Comparison of ENCODE assay signal across 15 cellular contexts in genomic region chr4:3284734-3285557, GRCh38. TPM values are rescaled to one million over a fixed set of nuclear protein-coding genes. Genes with fewer than 3 reads are reported as not detected.
A peak's percentile ranks its signal among the peaks of the same experiment; 100 is the strongest.
DNase-seq lines count a peak whose midpoint lies in the region; ATAC-seq and TF ChIP-seq lines count a peak whose summit lies in the region.
"Had no signal": no experiment of that assay in that cellular context is flagged by ENCODE, and none has a peak within 500 bp of the region (broad histone marks: within the 10 kb centered on the region; RNA-seq: fewer than 3 reads in every experiment).

No MANE protein-coding gene starts in this region.

- peaks cover 19% of the 10 kb centered on the region for H3K27me3 Mint-ChIP-seq in activated CD8-positive, alpha-beta T cell treated with anti-CD3 and anti-CD28 coated beads, Interleukin-2, amount 10 ng/mL, durations not matched to agents 7 days and 5 days (ENCODE audit: low read depth)
- peaks cover 13% of the 10 kb centered on the region for H3K27me3 Mint-ChIP-seq in activated CD8-positive, alpha-beta T cell treated with anti-CD3 and anti-CD28 coated beads for 36 hours
- H3K27me3 Mint-ChIP-seq in activated CD4-positive, alpha-beta memory T cell treated with anti-CD3 and anti-CD28 coated beads for 36 hours, result peaks cover 11% of the 10 kb centered on the region

- peaks cover 17 to 35% (median 29%) of the 10 kb centered on the region in 11 experiments for H3K9me3 ChIP-seq in BLaER1 treated with 17β-estradiol and CSF1 and Interleukin-3, amounts not matched to agents 10 nM and 100 nM (replicated peaks in 1 of 11)
- no peaks in the 10 kb centered on the region for H3K9me3 ChIP-seq in colonic mucosa
- no peaks in the 10 kb centered on the region for H3K9me3 ChIP-seq in osteoblast (ENCODE audit: low read depth, low read length)

- H3K27me3 ChIP-seq in BLaER1 treated with 17β-estradiol and CSF1 and Interleukin-3, amounts not matched to agents 10 nM and 100 nM, result peaks cover 0 to 33% (median 0%) of the 10 kb centered on the region in 11 experiments; a peak in 5 of 22 replicates
- H3K27me3 ChIP-seq in colonic mucosa (peaks cover 14% of the 10 kb centered on the region), osteoblast (ENCODE audit: insufficient read depth, low read length) (peaks cover 25% of the 10 kb centered on the region)

- no peak overlapping the region for H3K27ac Mint-ChIP-seq in activated CD8-positive, alpha-beta T cell treated with anti-CD3 and anti-CD28 coated beads, Interleukin-2, amount 10 ng/mL, durations not matched to agents 7 days and 5 days
- no peak overlapping the region for H3K27ac Mint-ChIP-seq in activated CD8-positive, alpha-beta T cell treated with anti-CD3 and anti-CD28 coated beads for 36 hours
- no peak overlapping the region for H3K27ac Mint-ChIP-seq in activated CD4-positive, alpha-beta memory T cell treated with anti-CD3 and anti-CD28 coated beads for 36 hours

- no peak overlapping the region for H2AFZ ChIP-seq in osteoblast (ENCODE audit: low read length)

- peaks cover 0 to 5% (median 0%) of the 10 kb centered on the region in 11 experiments; a peak in 2 of 22 replicates for H4K20me1 ChIP-seq in BLaER1 treated with 17β-estradiol and CSF1 and Interleukin-3, amounts not matched to agents 10 nM and 100 nM
- H4K20me1 ChIP-seq in osteoblast (ENCODE audit: insufficient read depth, low read length), result no peaks in the 10 kb centered on the region

- no peaks in the 10 kb centered on the region for H3K9me3 Mint-ChIP-seq in activated CD8-positive, alpha-beta T cell treated with anti-CD3 and anti-CD28 coated beads, Interleukin-2, amount 10 ng/mL, durations not matched to agents 7 days and 5 days (ENCODE audit: insufficient read depth)
- H3K9me3 Mint-ChIP-seq in activated CD8-positive, alpha-beta T cell treated with anti-CD3 and anti-CD28 coated beads for 36 hours, result peaks cover 4% of the 10 kb centered on the region
- H3K9me3 Mint-ChIP-seq in activated CD4-positive, alpha-beta memory T cell treated with anti-CD3 and anti-CD28 coated beads for 36 hours, result peaks cover 3% of the 10 kb centered on the region

- peak overlapping the region in 10 of 11 experiments; percentile 37 to 97 (median 92); a peak in 20 of 22 replicates for H3K27ac ChIP-seq in BLaER1 treated with 17β-estradiol and CSF1 and Interleukin-3, amounts not matched to agents 10 nM and 100 nM
- H3K27ac ChIP-seq in colonic mucosa (no peak overlapping the region), osteoblast (ENCODE audit: low read depth, low read length) (no peak overlapping the region)
- H3K27ac ChIP-seq: 22Rv1, C4-2B had no signal

- no peaks in the 10 kb centered on the region for H3K36me3 Mint-ChIP-seq in activated CD8-positive, alpha-beta T cell treated with anti-CD3 and anti-CD28 coated beads, Interleukin-2, amount 10 ng/mL, durations not matched to agents 7 days and 5 days (ENCODE audit: low read depth)
- H3K36me3 Mint-ChIP-seq in activated CD8-positive, alpha-beta T cell treated with anti-CD3 and anti-CD28 coated beads for 36 hours (ENCODE audit: low read depth), result no peaks in the 10 kb centered on the region
- H3K36me3 Mint-ChIP-seq in activated CD4-positive, alpha-beta memory T cell treated with anti-CD3 and anti-CD28 coated beads for 36 hours, result no peaks in the 10 kb centered on the region

- peaks cover 4% of the 10 kb centered on the region for H3K4me1 Mint-ChIP-seq in activated CD8-positive, alpha-beta T cell treated with anti-CD3 and anti-CD28 coated beads, Interleukin-2, amount 10 ng/mL, durations not matched to agents 7 days and 5 days (ENCODE audit: low read depth)
- H3K4me1 Mint-ChIP-seq in activated CD8-positive, alpha-beta T cell treated with anti-CD3 and anti-CD28 coated beads for 36 hours (ENCODE audit: low read depth), result peaks cover 3% of the 10 kb centered on the region
- no peaks in the 10 kb centered on the region for H3K4me1 Mint-ChIP-seq in activated CD4-positive, alpha-beta memory T cell treated with anti-CD3 and anti-CD28 coated beads for 36 hours (ENCODE audit: low read depth)

- ATAC-seq in activated CD8-positive, alpha-beta T cell treated with anti-CD3 and anti-CD28 coated beads, Interleukin-2, amount 10 ng/mL, durations not matched to agents 7 days and 5 days, result no peak
- ATAC-seq in activated CD8-positive, alpha-beta T cell treated with anti-CD3 and anti-CD28 coated beads for 36 hours, result no peak

- peak overlapping the region; percentile 88 to 100 (median 98) for H3K4me2 ChIP-seq in BLaER1 treated with 17β-estradiol and CSF1 and Interleukin-3, amounts not matched to agents 10 nM and 100 nM
- H3K4me2 ChIP-seq in osteoblast (ENCODE audit: insufficient read depth, low read length), result no peak overlapping the region

- DNase-seq in activated CD8-positive, alpha-beta T cell treated with anti-CD3 and anti-CD28 coated beads, Interleukin-2, amount 10 ng/mL, durations not matched to agents 7 days and 5 days, result peak; percentile 17
- no peak for DNase-seq in activated CD8-positive, alpha-beta T cell treated with anti-CD3 and anti-CD28 coated beads for 36 hours
- DNase-seq in colonic mucosa (peak; percentile 10), osteoblast (ENCODE audit: insufficient read length, low spot score, missing footprints) (peak; percentile 56), NAMALWA (ENCODE audit: low spot score) (no peak), NCI-H1436 treated with DMSO at 0.1 percent for 48 hours (lab: John Stamatoyannopoulos, UW) (no peak)
- DNase-seq in activated CD4-positive, alpha-beta memory T cell treated with anti-CD3 and anti-CD28 coated beads for 36 hours, result no peak
- DNase-seq: MM.1S, NCI-H1930, NCI-H2171 treated with DMSO at 0.1 percent for 48 hours, NCI-H774, SHP77 treated with DMSO at 0.1 percent for 48 hours had no signal

- POLR2A ChIA-PET in activated CD8-positive, alpha-beta T cell treated with anti-CD3 and anti-CD28 coated beads, Interleukin-2, amount 10 ng/mL, durations not matched to agents 7 days and 5 days (lab: Charles Lee), result no interaction called here
- POLR2A ChIA-PET in activated CD8-positive, alpha-beta T cell treated with anti-CD3 and anti-CD28 coated beads for 36 hours (lab: Charles Lee), result no interaction called here
- POLR2A ChIA-PET in activated CD4-positive, alpha-beta memory T cell treated with anti-CD3 and anti-CD28 coated beads for 36 hours (lab: Charles Lee), result interaction anchor here (0.6 kb wide), 1 partner anchor 47 kb away, joined by 3 read pairs; no protein-coding TSS in a partner anchor

- H3K79me2 ChIP-seq in osteoblast (ENCODE audit: insufficient read depth, low read length), result no peaks in the 10 kb centered on the region

- H3K36me3 ChIP-seq in BLaER1 treated with 17β-estradiol and CSF1 and Interleukin-3, amounts not matched to agents 10 nM and 100 nM, result no peaks in the 10 kb centered on the region
- no peaks in the 10 kb centered on the region for H3K36me3 ChIP-seq in colonic mucosa
- no peaks in the 10 kb centered on the region for H3K36me3 ChIP-seq in osteoblast (ENCODE audit: insufficient read depth, low read length)

- H3K4me3 ChIP-seq in BLaER1 treated with 17β-estradiol and CSF1 and Interleukin-3, amounts not matched to agents 10 nM and 100 nM, result peak overlapping the region in 8 of 10 experiments; percentile 55 to 64 (median 59); a peak in 15 of 20 replicates
- H3K4me3 ChIP-seq in colonic mucosa (no peak overlapping the region), osteoblast (ENCODE audit: insufficient read depth, low read length) (no peak overlapping the region)

- CTCF ChIA-PET in activated CD8-positive, alpha-beta T cell treated with anti-CD3 and anti-CD28 coated beads, Interleukin-2, amount 10 ng/mL, durations not matched to agents 7 days and 5 days (lab: Charles Lee), result no interaction called here
- CTCF ChIA-PET in activated CD8-positive, alpha-beta T cell treated with anti-CD3 and anti-CD28 coated beads for 36 hours (lab: Charles Lee), result no interaction called here
- CTCF ChIA-PET in activated CD4-positive, alpha-beta memory T cell treated with anti-CD3 and anti-CD28 coated beads for 36 hours (lab: Charles Lee), result no interaction called here

- H3K9ac ChIP-seq in BLaER1 treated with 17β-estradiol and CSF1 and Interleukin-3, amounts not matched to agents 10 nM and 100 nM, result peak overlapping the region in 10 of 11 experiments; percentile 40 to 87 (median 84); a peak in 19 of 22 replicates
- H3K9ac ChIP-seq in colonic mucosa (ENCODE audit: low read depth in 2 of 2, low read length in 2 of 2), result no peak overlapping the region

- peaks cover 52 to 74% (median 63%) of the 10 kb centered on the region in 10 experiments for H3K4me1 ChIP-seq in BLaER1 treated with 17β-estradiol and CSF1 and Interleukin-3, amounts not matched to agents 10 nM and 100 nM
- H3K4me1 ChIP-seq in colonic mucosa (no peaks in the 10 kb centered on the region), osteoblast (ENCODE audit: insufficient read depth, low read length) (peaks cover 11% of the 10 kb centered on the region)

- no peak for TF ChIP-seq CTCF in activated CD8-positive, alpha-beta T cell treated with anti-CD3 and anti-CD28 coated beads for 36 hours (IDR thresholded peaks at IDR 0.05)
- TF ChIP-seq CTCF in colonic mucosa (IDR thresholded peaks at IDR 0.05) (no peak), osteoblast (IDR thresholded peaks at IDR 0.05; ENCODE audit: extremely low read depth, low read depth, low read length) (no peak)

- H3K4me3 Mint-ChIP-seq in activated CD8-positive, alpha-beta T cell treated with anti-CD3 and anti-CD28 coated beads, Interleukin-2, amount 10 ng/mL, durations not matched to agents 7 days and 5 days, result no peak overlapping the region
- no peak overlapping the region for H3K4me3 Mint-ChIP-seq in activated CD8-positive, alpha-beta T cell treated with anti-CD3 and anti-CD28 coated beads for 36 hours
- H3K4me3 Mint-ChIP-seq in activated CD4-positive, alpha-beta memory T cell treated with anti-CD3 and anti-CD28 coated beads for 36 hours, result no peak overlapping the region

- intact Hi-C loops in activated CD8-positive, alpha-beta T cell treated with anti-CD3 and anti-CD28 coated beads for 36 hours (cut with micrococcal nuclease), result no loop called here
- intact Hi-C loops in colonic mucosa (cut with DNase I), result no loop called here
- intact Hi-C loops in activated CD4-positive, alpha-beta memory T cell treated with anti-CD3 and anti-CD28 coated beads for 36 hours (cut with micrococcal nuclease), result no loop called here

RNA-seq across cellular contexts. Expression of gene RGS12, which starts 7.9 kb away (rescaled TPM):
- 1 to 10 TPM; 4.7 to 8.3 TPM for total RNA-seq in activated CD8-positive, alpha-beta T cell treated with anti-CD3 and anti-CD28 coated beads, Interleukin-2, amount 10 ng/mL, durations not matched to agents 7 days and 5 days
- total RNA-seq in activated CD8-positive, alpha-beta T cell treated with anti-CD3 and anti-CD28 coated beads for 36 hours, result 1 to 10 TPM; 4.6 to 4.7 TPM
- total RNA-seq in colonic mucosa (10 to 100 TPM; 18.0 to 25.7 TPM), osteoblast (19.2 and 61.2 TPM in 2 replicates)
- 1 to 10 TPM; 8.6 to 8.8 TPM for total RNA-seq in activated CD4-positive, alpha-beta memory T cell treated with anti-CD3 and anti-CD28 coated beads for 36 hours

RNA-seq across cellular contexts. Expression of gene MSANTD1, which starts 36.0 kb away (rescaled TPM):
- total RNA-seq in activated CD8-positive, alpha-beta T cell treated with anti-CD3 and anti-CD28 coated beads, Interleukin-2, amount 10 ng/mL, durations not matched to agents 7 days and 5 days, result 1 to 10 TPM in 1 of 2 experiments, under 1 TPM in 1; 0.83 to 1.0 TPM
- total RNA-seq in activated CD8-positive, alpha-beta T cell treated with anti-CD3 and anti-CD28 coated beads for 36 hours, result under 1 TPM; 0.43 TPM
- total RNA-seq in colonic mucosa, result 1 to 10 TPM in 1 of 2 donors, under 1 TPM in 1; 0.40 to 1.3 TPM
- total RNA-seq in osteoblast, result 0.59 and 0.72 TPM in 2 replicates
- total RNA-seq in activated CD4-positive, alpha-beta memory T cell treated with anti-CD3 and anti-CD28 coated beads for 36 hours, result under 1 TPM; 0.39 to 0.45 TPM

Comparison
In these comparisons a context has a peak if more than half of its experiments do, and no peak if none do; other contexts are left out.
1. DNase-seq: peak in activated CD8-positive, alpha-beta T cell treated with anti-CD3 and anti-CD28 coated beads, Interleukin-2, amount 10 ng/mL, durations not matched to agents 7 days and 5 days (single experiment), colonic mucosa (single experiment) and osteoblast (single experiment); none in activated CD8-positive, alpha-beta T cell treated with anti-CD3 and anti-CD28 coated beads for 36 hours (single experiment), NAMALWA (single experiment), activated CD4-positive, alpha-beta memory T cell treated with anti-CD3 and anti-CD28 coated beads for 36 hours (single experiment) and NCI-H1436 treated with DMSO at 0.1 percent for 48 hours (single experiment).
2. H3K27ac ChIP-seq: peak in BLaER1 treated with 17β-estradiol and CSF1 and Interleukin-3, amounts not matched to agents 10 nM and 100 nM (10 of 11); none in colonic mucosa (single experiment) and osteoblast (single experiment).
3. H3K4me3 ChIP-seq: peak in BLaER1 treated with 17β-estradiol and CSF1 and Interleukin-3, amounts not matched to agents 10 nM and 100 nM (8 of 10); none in colonic mucosa (single experiment) and osteoblast (single experiment).
4. H3K9ac ChIP-seq: peak in BLaER1 treated with 17β-estradiol and CSF1 and Interleukin-3, amounts not matched to agents 10 nM and 100 nM (10 of 11); none in colonic mucosa (0 of 2).